25 cellular contexts compared by ENCODE assay signal in genomic region chr6:254011-254410, GRCh38. TPM values are rescaled to one million over a fixed set of nuclear protein-coding genes. Genes with fewer than 3 reads are reported as not detected.
DNase-seq lines count a peak whose midpoint lies in the region; FAIRE-seq and TF ChIP-seq lines count a peak whose summit lies in the region.
"Had no signal": no experiment of that assay in that cellular context is flagged by ENCODE, and none has a peak within 500 bp of the region (broad histone marks: within the 10 kb centered on the region; RNA-seq: fewer than 3 reads in every experiment).

No MANE protein-coding gene starts in this region.

- H3K36me3 ChIP-seq in H7 (replicated peaks; ENCODE audit: control insufficient read depth, insufficient read depth, low read length) = no peaks in the 10 kb centered on the region
- H3K36me3 ChIP-seq: HAP-1, heart left ventricle, right lobe of liver had no signal

- peak; percentile 63 for FAIRE-seq in GM19239 (lab: Jason Lieb, UNC)
- FAIRE-seq: endothelial cell of umbilical vein, G401.6, TTC549 had no signal

- no peak for DNase-seq in T-helper 2 cell treated with Interferon-gamma antibody and Interleukin-4, amounts not matched to agents 5 μg/mL and 100 μg/mL, for 36 hours (ENCODE audit: low spot score)
- DNase-seq in T-helper 2 cell (no peak), GM19239 (ENCODE audit: insufficient read length, low spot score) (no peak), RWPE1 (ENCODE audit: low spot score) (no peak), glutamatergic neuron (no peak), H7 (no peak), HUDEP-2 (lab: John Stamatoyannopoulos, UW; ENCODE audit: unreplicated experiment in 76 of 76) (no peak), HuH-7 (ENCODE audit: low spot score) (no peak)
- DNase-seq: central memory CD4-positive, alpha-beta T cell; DMS53; dorsolateral prefrontal cortex; heart left ventricle; NCI-H2081 treated with DMSO at 0.1 percent for 48 hours; NCI-H345; NCI-H774; OCI-M1; posterior cingulate gyrus; right lobe of liver; trophoblast cell had no signal

- peaks cover 4% of the 10 kb centered on the region for H3K9me3 Mint-ChIP-seq in T-helper 2 cell treated with Interferon-gamma antibody and Interleukin-4, amounts not matched to agents 5 μg/mL and 100 μg/mL, for 36 hours
- H3K9me3 Mint-ChIP-seq in glutamatergic neuron (ENCODE audit: unreplicated experiment) = peaks cover 6% of the 10 kb centered on the region

- H3K4me3 ChIP-seq in H7 (ENCODE audit: insufficient read depth, low read depth, low read length) = no peak overlapping the region
- H3K4me3 ChIP-seq: dorsolateral prefrontal cortex, HAP-1, heart left ventricle, right lobe of liver had no signal

- peak overlapping the region; percentile 79 for H3K27ac ChIP-seq in RWPE1
- H3K27ac ChIP-seq: 22Rv1, dorsolateral prefrontal cortex, right lobe of liver had no signal

- H3K4me3 Mint-ChIP-seq in T-helper 2 cell treated with Interferon-gamma antibody and Interleukin-4, amounts not matched to agents 5 μg/mL and 100 μg/mL, for 36 hours = no peak overlapping the region
- no peak overlapping the region for H3K4me3 Mint-ChIP-seq in glutamatergic neuron (ENCODE audit: unreplicated experiment)
- H3K4me3 Mint-ChIP-seq: activated naive CD8-positive, alpha-beta T cell had no signal

- CTCF ChIA-PET in RWPE1 (lab: Yijun Ruan, JAX) = interaction anchor here (0.6 to 0.8 kb wide), 2 partner anchors 68 to 154 kb away, joined by 3 to 4 read pairs; no protein-coding TSS in a partner anchor

- peaks cover 42% of the 10 kb centered on the region for H3K4me1 Mint-ChIP-seq in T-helper 2 cell treated with Interferon-gamma antibody and Interleukin-4, amounts not matched to agents 5 μg/mL and 100 μg/mL, for 36 hours (ENCODE audit: low read depth)
- H3K4me1 Mint-ChIP-seq in glutamatergic neuron (ENCODE audit: low read depth, unreplicated experiment) = no peaks in the 10 kb centered on the region

- no peak for TF ChIP-seq CTCF in RWPE1 (conservative IDR thresholded peaks at IDR 0.05; ENCODE audit: low read depth)
- TF ChIP-seq CTCF in glutamatergic neuron (IDR thresholded peaks at IDR 0.05; ENCODE audit: partially characterized antibody, unreplicated experiment) = no peak

- POLR2A ChIA-PET in RWPE1 (lab: Yijun Ruan, JAX; ENCODE audit: low non-redundant PET) = no interaction called here

- peak overlapping the region; percentile 69 for H3K27ac Mint-ChIP-seq in T-helper 2 cell treated with Interferon-gamma antibody and Interleukin-4, amounts not matched to agents 5 μg/mL and 100 μg/mL, for 36 hours
- H3K27ac Mint-ChIP-seq in glutamatergic neuron (ENCODE audit: unreplicated experiment) = peak overlapping the region; percentile 46
- H3K27ac Mint-ChIP-seq: activated naive CD8-positive, alpha-beta T cell had no signal

- H3K36me3 Mint-ChIP-seq in T-helper 2 cell treated with Interferon-gamma antibody and Interleukin-4, amounts not matched to agents 5 μg/mL and 100 μg/mL, for 36 hours (ENCODE audit: low read depth) = peaks cover 4% of the 10 kb centered on the region
- H3K36me3 Mint-ChIP-seq in glutamatergic neuron (ENCODE audit: unreplicated experiment) = no peaks in the 10 kb centered on the region
- H3K36me3 Mint-ChIP-seq: activated naive CD8-positive, alpha-beta T cell had no signal

- H3K27me3 ChIP-seq in H7 (ENCODE audit: control insufficient read depth, insufficient read depth, low read length) = no peaks in the 10 kb centered on the region; the same call in 1 of the 2 replicates
- H3K27me3 ChIP-seq: right lobe of liver had no signal

- no peaks in the 10 kb centered on the region for H3K27me3 Mint-ChIP-seq in T-helper 2 cell treated with Interferon-gamma antibody and Interleukin-4, amounts not matched to agents 5 μg/mL and 100 μg/mL, for 36 hours (ENCODE audit: low read depth)
- no peaks in the 10 kb centered on the region for H3K27me3 Mint-ChIP-seq in glutamatergic neuron (ENCODE audit: unreplicated experiment)
- H3K27me3 Mint-ChIP-seq: activated naive CD8-positive, alpha-beta T cell had no signal

RNA-seq across cellular contexts. Expression of gene DUSP22, which starts 38.3 kb away (rescaled TPM):
- 40.4 TPM for total RNA-seq in glutamatergic neuron (ENCODE audit: unreplicated experiment)
- 30.7 and 42.1 TPM in 2 replicates for total RNA-seq in H7 (2014; rRNA removed; shearing (Covaris generic))
